In the genomic region with DNA sequence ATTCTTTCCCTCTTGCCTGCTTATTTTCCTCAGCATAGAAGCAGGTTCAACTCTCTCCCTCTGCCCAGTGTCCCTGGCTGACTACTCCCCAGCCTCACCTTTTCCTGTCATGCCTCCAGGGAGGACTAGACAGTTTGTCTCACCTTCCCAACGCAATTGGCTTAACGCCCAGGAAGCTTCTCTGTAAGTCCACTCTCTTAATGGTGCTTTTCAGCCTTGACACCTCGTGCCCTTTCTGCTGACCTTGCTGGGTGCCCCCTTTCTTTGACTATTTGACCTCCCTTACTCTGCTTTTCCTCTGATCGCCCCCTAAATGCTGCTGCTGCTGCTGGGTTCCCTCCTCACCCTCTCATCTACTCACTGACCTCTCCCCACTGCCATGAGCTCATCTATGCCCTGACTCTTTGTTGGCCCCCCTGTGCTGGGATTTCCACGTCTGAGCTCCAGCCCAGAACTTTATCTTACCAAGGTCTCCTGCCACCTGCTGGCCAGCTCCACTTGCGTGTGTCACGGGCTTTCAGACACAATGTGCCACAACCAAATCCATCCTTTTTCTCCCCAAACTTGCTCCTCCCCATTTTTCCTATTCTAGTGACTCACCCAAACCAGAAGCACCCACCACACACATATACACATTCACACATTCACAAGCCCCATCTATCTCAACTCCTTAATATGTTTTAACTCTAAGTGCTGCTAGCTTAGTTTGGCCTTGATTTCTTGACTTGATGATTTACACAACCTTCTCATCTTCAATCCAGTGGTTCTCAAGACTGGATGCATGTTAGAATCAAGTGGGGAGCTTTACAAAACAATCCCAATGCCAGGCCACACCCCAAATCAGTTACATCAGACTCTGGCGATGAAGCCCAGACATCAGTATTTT, we compare ENCODE assay signal across 8 cellular contexts. TPM values are rescaled to one million over a fixed set of nuclear protein-coding genes. Genes with fewer than 3 reads are reported as not detected.
A peak's percentile ranks its signal among the peaks of the same experiment; 100 is the strongest.
DNase-seq lines count a peak whose midpoint lies in the region; ATAC-seq and TF ChIP-seq lines count a peak whose summit lies in the region.

No MANE protein-coding gene starts in this region.

- no peak overlapping the region for H3K27ac ChIP-seq in CD4-positive, alpha-beta T cell (ENCODE audit: low read depth, low read length)
- H3K27ac ChIP-seq in ascending aorta = no peak overlapping the region

- H3K4me3 Mint-ChIP-seq in CD4-positive, alpha-beta T cell = no peak overlapping the region
- no peak overlapping the region for H3K4me3 Mint-ChIP-seq in HFFc6

- CTCF ChIA-PET in CD4-positive, alpha-beta T cell (lab: Charles Lee) = interaction anchor here (0.6 to 1.4 kb wide), 6 partner anchors 8 to 1268 kb away, joined by 3 to 5 read pairs (median 3); no protein-coding TSS in a partner anchor

- H3K4me1 Mint-ChIP-seq in CD4-positive, alpha-beta T cell (ENCODE audit: low read depth) = peaks cover 6% of the 10 kb centered on the region
- peaks cover 10% of the 10 kb centered on the region for H3K4me1 Mint-ChIP-seq in HFFc6 (ENCODE audit: low read depth)

- intact Hi-C loops in CD4-positive, alpha-beta T cell (cut with DNase I, micrococcal nuclease) = loop anchor here in 1 of 2 experiments (1.0 kb wide), 1 partner anchor 500 kb away; no protein-coding TSS in a partner anchor
- intact Hi-C loops in ascending aorta (cut with DNase I) = no loop called here

- no peak overlapping the region for H3K27ac Mint-ChIP-seq in CD4-positive, alpha-beta T cell
- no peak overlapping the region for H3K27ac Mint-ChIP-seq in HFFc6

- H3K36me3 Mint-ChIP-seq in CD4-positive, alpha-beta T cell (ENCODE audit: low read depth) = peaks cover 6% of the 10 kb centered on the region
- H3K36me3 Mint-ChIP-seq in HFFc6 (ENCODE audit: low read depth) = no peaks in the 10 kb centered on the region

- ATAC-seq in CD4-positive, alpha-beta T cell (ENCODE audit: poor library complexity) = peak; percentile 56
- no peak for ATAC-seq in GM21515 (IDR thresholded peaks at IDR 0.05; ENCODE audit: unreplicated experiment)

- H3K27me3 Mint-ChIP-seq in CD4-positive, alpha-beta T cell = peaks cover 7% of the 10 kb centered on the region
- peaks cover 26% of the 10 kb centered on the region for H3K27me3 Mint-ChIP-seq in HFFc6 (ENCODE audit: insufficient read depth)

- H3K4me3 ChIP-seq in ascending aorta = no peak overlapping the region

- H3K9me3 ChIP-seq in CD4-positive, alpha-beta T cell (ENCODE audit: control insufficient read depth, low read length) = no peaks in the 10 kb centered on the region
- no peaks in the 10 kb centered on the region for H3K9me3 ChIP-seq in ascending aorta

- TF ChIP-seq CTCF in CD4-positive, alpha-beta T cell (IDR thresholded peaks at IDR 0.05) = peak; percentile 58
- TF ChIP-seq CTCF in HFFc6 (IDR thresholded peaks at IDR 0.05) = peak; percentile 86
- TF ChIP-seq CTCF in ascending aorta (IDR thresholded peaks at IDR 0.05) = peak in 2 of 3 experiments; percentile 33 to 52

- H3K27me3 ChIP-seq in CD4-positive, alpha-beta T cell (ENCODE audit: control insufficient read depth, insufficient read depth, low read length) = peaks cover 8% of the 10 kb centered on the region
- no peaks in the 10 kb centered on the region for H3K27me3 ChIP-seq in ascending aorta

- H3K36me3 ChIP-seq in ascending aorta = no peaks in the 10 kb centered on the region

- POLR2A ChIA-PET in CD4-positive, alpha-beta T cell (lab: Charles Lee) = interaction anchor here (0.6 kb wide), 1 partner anchor 25 kb away, joined by 3 read pairs; no protein-coding TSS in a partner anchor

- DNase-seq in CD4-positive, alpha-beta T cell = peak in 9 of 10 experiments; percentile 24 to 54 (median 34)
- DNase-seq in HFFc6 (peak; percentile 70), SK-N-DZ (ENCODE audit: low spot score) (peak; percentile 53), ascending aorta (ENCODE audit: low spot score in 2 of 2) (no peak), iPS-NIHi11 (ENCODE audit: low spot score) (peak; percentile 76), NCI-H2081 treated with DMSO at 0.1 percent for 48 hours (lab: John Stamatoyannopoulos, UW) (no peak)
- DNase-seq in stimulated activated CD4-positive, alpha-beta T cell treated with anti-CD3 and anti-CD28 coated beads, Interleukin-2, amount 100 ng/mL, for 48 hours = peak; percentile 36 to 39

- no peaks in the 10 kb centered on the region for H3K9me3 Mint-ChIP-seq in CD4-positive, alpha-beta T cell
- H3K9me3 Mint-ChIP-seq in HFFc6 = no peaks in the 10 kb centered on the region; the same call in 1 of the 2 replicates

- no peaks in the 10 kb centered on the region for H3K4me1 ChIP-seq in ascending aorta

RNA-seq across cellular contexts. Expression of gene EPB42, which starts 16.6 kb away (rescaled TPM):
- not detected for total RNA-seq in CD4-positive, alpha-beta T cell
- not detected for total RNA-seq in HFFc6 (2021; fragmentation: NEBNext Ultra II Directional; extraction: Animal tissue kit (Norgen Biotek cat#: 25700))
- polyA plus RNA-seq in SK-N-DZ (2014; cell fraction: cytosol; rRNA removed) = not detected in 2 replicates
- not detected in 2 replicates for polyA plus RNA-seq in SK-N-DZ (2014; cell fraction: nucleus; rRNA removed)
- not detected for total RNA-seq in ascending aorta

RNA-seq across cellular contexts. Expression of gene CCNDBP1, which starts 19.1 kb away (rescaled TPM):
- total RNA-seq in CD4-positive, alpha-beta T cell = 100 to 1,000 TPM in 1 of 2 experiments, 10 to 100 TPM in 1; 92.3 to 103 TPM
- 10 to 100 TPM; 50.9 to 60.7 (median 57.2) TPM for total RNA-seq in HFFc6 (2021; fragmentation: NEBNext Ultra II Directional; extraction: Animal tissue kit (Norgen Biotek cat#: 25700))
- polyA plus RNA-seq in SK-N-DZ (2014; cell fraction: cytosol; rRNA removed) = 61.2 and 63.4 TPM in 2 replicates
- polyA plus RNA-seq in SK-N-DZ (2014; cell fraction: nucleus; rRNA removed) = 80.5 and 81.7 TPM in 2 replicates
- 44.9 TPM for total RNA-seq in ascending aorta

Comparison
In these comparisons a context has a peak if more than half of its experiments do, and no peak if none do; other contexts are left out.
1. DNase-seq: peak in CD4-positive, alpha-beta T cell (9 of 10), HFFc6 (single experiment), SK-N-DZ (single experiment), iPS-NIHi11 (single experiment) and stimulated activated CD4-positive, alpha-beta T cell treated with anti-CD3 and anti-CD28 coated beads, Interleukin-2, amount 100 ng/mL, for 48 hours (2 of 2); none in ascending aorta (0 of 2) and NCI-H2081 treated with DMSO at 0.1 percent for 48 hours (single experiment).
2. Peak in every context shown above with its lines, with median percentiles within 50 percentile points of each other: CTCF ChIP-seq.